1 cellular context compared by ENCODE assay signal in genomic region chr1:23198373-23198772, GRCh38.
TF ChIP-seq lines count a peak whose summit lies in the region.

No MANE protein-coding gene starts in this region.

TF ChIP-seq in A549, 52 proteins besides CTCF, POLR2A, EP300 and RAD21 (continued from another document):
- TF ChIP-seq PBX3 (IDR thresholded peaks at IDR 0.05) (no peak), TP53 (CRISPR knock-in tag; IDR thresholded peaks at IDR 0.05) (no peak), NPAS2 (CRISPR knock-in tag; IDR thresholded peaks at IDR 0.05; ENCODE audit: borderline replicate concordance) (no peak), BHLHE40 (IDR thresholded peaks at IDR 0.05; ENCODE audit: low read depth, low read length) (no peak), FOXS1 (CRISPR knock-in tag; IDR thresholded peaks at IDR 0.05) (no peak; the same call in 1 of the 2 replicates), MYC (IDR thresholded peaks at IDR 0.05; ENCODE audit: borderline replicate concordance, low read length) (no peak; the same call in 1 of the 2 replicates), ESRRA (IDR thresholded peaks at IDR 0.05; ENCODE audit: borderline replicate concordance, low read length) (no peak), PHF8 (IDR thresholded peaks at IDR 0.05; ENCODE audit: borderline replicate concordance, low read depth) (no peak), ZSCAN20 (CRISPR knock-in tag; IDR thresholded peaks at IDR 0.05) (peak; percentile 71), MAX (IDR thresholded peaks at IDR 0.05) (peak; percentile 44), NFE2L2 (conservative IDR thresholded peaks at IDR 0.05; ENCODE audit: low read length) (peak; percentile 85), HOXB13 (CRISPR knock-in tag; IDR thresholded peaks at IDR 0.05; ENCODE audit: low read depth) (no peak), HOXB5 (CRISPR knock-in tag; IDR thresholded peaks at IDR 0.05) (no peak), SREBF2 (IDR thresholded peaks at IDR 0.05) (no peak), KDM1A (IDR thresholded peaks at IDR 0.05; ENCODE audit: low read depth) (no peak), MAZ (IDR thresholded peaks at IDR 0.05; ENCODE audit: borderline replicate concordance, low read depth, low read length) (no peak), REST (IDR thresholded peaks at IDR 0.05) (no peak), RFX5 (IDR thresholded peaks at IDR 0.05) (no peak), HOXA7 (CRISPR knock-in tag; IDR thresholded peaks at IDR 0.05) (no peak), JUN (IDR thresholded peaks at IDR 0.05) (0 out of 5 replicates have a peak, but pooled peaks of 1 of the 2 experiments have one; percentile 12), FOSB (CRISPR knock-in tag; IDR thresholded peaks at IDR 0.05) (no peak), POLR2AphosphoS2 (conservative IDR thresholded peaks at IDR 0.05; ENCODE audit: low read length) (no peak), SMC3 (IDR thresholded peaks at IDR 0.05) (no peak), HMGXB4 (CRISPR knock-in tag; IDR thresholded peaks at IDR 0.05; ENCODE audit: borderline replicate concordance) (no peak), CEBPB (IDR thresholded peaks at IDR 0.05) (peak in 1 of 2 experiments; percentile 40; a peak in 1 of 4 replicates), HEYL (CRISPR knock-in tag; IDR thresholded peaks at IDR 0.05) (no peak), KDM5A (IDR thresholded peaks at IDR 0.05) (no peak), NR3C1 (IDR thresholded peaks at IDR 0.05) (no peak), CHD4 (IDR thresholded peaks at IDR 0.05; ENCODE audit: borderline replicate concordance) (no peak), RCOR1 (IDR thresholded peaks at IDR 0.05; ENCODE audit: low read depth, low read length) (no peak), TFCP2L1 (CRISPR knock-in tag; IDR thresholded peaks at IDR 0.05) (no peak), GATA3 (IDR thresholded peaks at IDR 0.05; ENCODE audit: borderline replicate concordance) (peak; percentile 43; the same call in 1 of the 2 replicates), USF2 (IDR thresholded peaks at IDR 0.05) (no peak), RARB (CRISPR knock-in tag; IDR thresholded peaks at IDR 0.05) (peak; percentile 32; the same call in 1 of the 2 replicates), HES2 (IDR thresholded peaks at IDR 0.05) (no peak), EHF (CRISPR knock-in tag; IDR thresholded peaks at IDR 0.05) (peak; percentile 68; the same call in 1 of the 2 replicates), CBX2 (IDR thresholded peaks at IDR 0.05; ENCODE audit: borderline replicate concordance, low read depth) (no peak), EHMT2 (IDR thresholded peaks at IDR 0.05; ENCODE audit: low read depth) (no peak), MAFK (IDR thresholded peaks at IDR 0.05; ENCODE audit: partially characterized antibody) (peak; percentile 97)
